22 cellular contexts compared by ENCODE assay signal in genomic region chr17:32302860-32303649, GRCh38. TPM values are rescaled to one million over a fixed set of nuclear protein-coding genes. Genes with fewer than 3 reads are reported as not detected.
DNase-seq lines count a peak whose midpoint lies in the region; ATAC-seq, FAIRE-seq and TF ChIP-seq lines count a peak whose summit lies in the region.
"Had no signal": no experiment of that assay in that cellular context is flagged by ENCODE, and none has a peak within 500 bp of the region (broad histone marks: within the 10 kb centered on the region; RNA-seq: fewer than 3 reads in every experiment).

No MANE protein-coding gene starts in this region.

- no peak overlapping the region for H3K27ac ChIP-seq in K562 (ENCODE audit: extremely low read depth, low read depth, low read length)
- H3K27ac ChIP-seq: BLaER1 treated with 17β-estradiol and CSF1 and Interleukin-3, amounts not matched to agents 10 nM and 100 nM; tibial nerve had no signal

- peaks cover under 1 to 5% of the 10 kb centered on the region in 2 experiments; a peak in 2 of 5 replicates for H3K27me3 ChIP-seq in K562 (ENCODE audit: control insufficient read depth in 2 of 2, insufficient read depth in 2 of 2, low read length in 2 of 2)
- H3K27me3 ChIP-seq: BLaER1 treated with 17β-estradiol and CSF1 and Interleukin-3, amounts not matched to agents 10 nM and 100 nM; tibial nerve had no signal

- FAIRE-seq in K562 (lab: Jason Lieb, UNC), result no peak
- FAIRE-seq: bronchial epithelial cell, islet of Langerhans had no signal

- CTCF ChIA-PET in K562 (lab: Yijun Ruan, JAX; ENCODE audit: low intra/inter-chr PET ratio), result no interaction called here

- 64% methylated on average over 10 of the region's 10 CpGs for WGBS in K562 (ENCODE audit: insufficient coverage, low coverage, missing lambda C conversion rate)

- no peak for TF ChIP-seq RAD21 in K562 (CRISPR knock-in tag; conservative IDR thresholded peaks at IDR 0.05 in 1 of 2, IDR thresholded peaks at IDR 0.05 in 1 of 2)

- in situ Hi-C loops in K562 (cut with MboI), result no loop called here

- 0 out of 2 replicates have a peak, but pooled peaks cover 4% of the 10 kb centered on the region for H4K20me1 ChIP-seq in K562 (replicated peaks; ENCODE audit: control insufficient read depth, insufficient read depth, low read length)
- H4K20me1 ChIP-seq: BLaER1 treated with 17β-estradiol and CSF1 and Interleukin-3, amounts not matched to agents 10 nM and 100 nM had no signal

- ATAC-seq in K562, result no peak
- ATAC-seq: naive thymus-derived CD8-positive, alpha-beta T cell had no signal

- no peak overlapping the region for H3K4me3 ChIP-seq in K562
- H3K4me3 ChIP-seq: BLaER1 treated with 17β-estradiol and CSF1 and Interleukin-3, amounts not matched to agents 10 nM and 100 nM; tibial nerve had no signal

- DNase-seq in NCI-H345 (lab: John Stamatoyannopoulos, UW), result peak; percentile 15
- no peak for DNase-seq in NCI-H345 treated with DMSO at 0.1 percent for 48 hours (lab: John Stamatoyannopoulos, UW; ENCODE audit: unreplicated experiment)
- DNase-seq in K562 (ENCODE audit: extremely low read depth in 1 of 4, low spot score in 3 of 4), result no peak
- DNase-seq in left kidney (ENCODE audit: low read depth, low spot score), result peak; percentile 43
- peak; percentile 50 for DNase-seq in retina
- no peak for DNase-seq in stimulated activated naive CD4-positive, alpha-beta T cell treated with Interleukin-2 at 50 U/mL for 16 hours (lab: John Stamatoyannopoulos, UW)
- no peak for DNase-seq in SW 1271 (lab: John Stamatoyannopoulos, UW)
- DNase-seq in NCI-H2171 (lab: John Stamatoyannopoulos, UW), result no peak
- DNase-seq: activated B cell treated with CpG ODN at 0.5 μM for 24 hours; activated naive CD8-positive, alpha-beta T cell treated with anti-CD3 and anti-CD28 coated beads, Interleukin-2, amount 10 ng/mL, durations not matched to agents 7 days and 5 days; DMS153; effector CD8-positive, alpha-beta T cell; mammary epithelial cell; naive thymus-derived CD8-positive, alpha-beta T cell; NCI-H187; SHP77 treated with DMSO at 0.1 percent for 48 hours had no signal

- H3K9me3 ChIP-seq in K562 (replicated peaks; ENCODE audit: control insufficient read depth, insufficient read depth, low read depth, low read length), result no peaks in the 10 kb centered on the region
- H3K9me3 ChIP-seq: BLaER1 treated with 17β-estradiol and CSF1 and Interleukin-3, amounts not matched to agents 10 nM and 100 nM; tibial nerve had no signal

- TF ChIP-seq EP300 in K562 (IDR thresholded peaks at IDR 0.05; ENCODE audit: low read length), result no peak

- H3K9me1 ChIP-seq in K562 (ENCODE audit: control insufficient read depth, insufficient read depth, low read length), result no peaks in the 10 kb centered on the region

- H3K4me1 ChIP-seq in K562 (replicated peaks in 1 of 2; ENCODE audit: control insufficient read depth in 2 of 2, insufficient read depth in 2 of 2, low read length in 2 of 2), result peaks cover 12% of the 10 kb centered on the region in 2 experiments; a peak in 4 of 5 replicates
- H3K4me1 ChIP-seq: tibial nerve had no signal

- no peaks in the 10 kb centered on the region for H3K36me3 ChIP-seq in K562 (ENCODE audit: control insufficient read depth, insufficient read depth, low read length)
- H3K36me3 ChIP-seq: BLaER1 treated with 17β-estradiol and CSF1 and Interleukin-3, amounts not matched to agents 10 nM and 100 nM; tibial nerve had no signal

- intact Hi-C loops in K562 (cut with micrococcal nuclease), result no loop called here

- POLR2A ChIA-PET in K562 (lab: Yijun Ruan, JAX), result interaction anchor here (1.0 kb wide), 2 partner anchors 10 to 15 kb away, joined by 3 read pairs; no protein-coding TSS in a partner anchor

- no peaks in the 10 kb centered on the region for H3K79me2 ChIP-seq in K562 (ENCODE audit: control insufficient read depth, insufficient read depth, low read length)

- H2AFZ ChIP-seq in K562 (ENCODE audit: low read depth, low read length), result no peak overlapping the region

- no peak for TF ChIP-seq CTCF in K562 (IDR thresholded peaks at IDR 0.05 in 2 of 3, conservative IDR thresholded peaks at IDR 0.05 in 1 of 3; ENCODE audit: insufficient read depth in 2 of 3, low read depth in 1 of 3, low read length in 3 of 3)

- H3K9ac ChIP-seq in K562 (ENCODE audit: insufficient read depth in 1 of 2, low read depth in 2 of 2, low read length in 2 of 2), result peak overlapping the region in 1 of 2 experiments; percentile 67; a peak in 1 of 4 replicates
- H3K9ac ChIP-seq: BLaER1 treated with 17β-estradiol and CSF1 and Interleukin-3, amounts not matched to agents 10 nM and 100 nM had no signal

- no peak for TF ChIP-seq POLR2A in K562 (conservative IDR thresholded peaks at IDR 0.05)

- no peak overlapping the region for H3K4me2 ChIP-seq in K562 (ENCODE audit: insufficient read depth, low read length)

- BruUV-seq in K562 (replicated peaks; lab: Mats Ljungman, UMichigan), result no TSS peak

RNA-seq across cellular contexts. Expression of gene RHBDL3, which starts 37.4 kb away (rescaled TPM):
- 0.26 and 0.76 TPM in 2 replicates for total RNA-seq in K562 (2011; cell fraction: chromatin; rRNA removed; ENCODE audit: low replicate concordance)
- 0.33 and 0.53 TPM in 2 replicates for total RNA-seq in K562 (2011; cell fraction: nucleolus; rRNA removed)
- 0.37 and 0.69 TPM in 2 replicates for total RNA-seq in K562 (2011; cell fraction: nucleoplasm; rRNA removed)
- total RNA-seq in K562 (2014; rRNA removed) (0.08 and 0.09 TPM in 2 replicates), K562 (2014; rRNA removed; fragmentation: Illumina TruSeq; extraction: Trizol) (0.03 and 0.07 TPM in 2 replicates), K562 (2015; rRNA removed; fragmentation: Illumina TruSeq; extraction: Trizol) (0.08 TPM in 1 of 2 replicates, not detected in the other), K562 (2021) (0.13 and 0.31 TPM in 2 replicates)
- polyA plus RNA-seq in K562 (2011; rRNA removed) (0.07 and 0.22 TPM in 2 replicates), K562 (2014; fragmentation: Illumina TruSeq; extraction: Trizol) (0.03 and 0.06 TPM in 2 replicates), K562 (2014; fragmentation: Nextera tagmentation; extraction: Ambion mirVana) (not detected), K562 (2014; rRNA removed) (0.01 TPM in 1 of 2 replicates, not detected in the other)
- 0.10 and 0.54 TPM in 2 replicates for polyA plus RNA-seq in K562 (2011; cell fraction: cytosol; rRNA removed)
- 0.06 and 0.46 TPM in 2 replicates for polyA plus RNA-seq in K562 (2011; cell fraction: nucleus; rRNA removed)
- polyA plus RNA-seq in K562 (2012), result 0.03 and 0.05 TPM in 2 replicates
- 0.06 and 0.32 TPM in 2 replicates for polyA minus RNA-seq in K562 (2011; rRNA and poly(A)+ RNA removed)
- polyA minus RNA-seq in K562 (2011; cell fraction: cytosol; rRNA and poly(A)+ RNA removed), result not detected in 2 replicates
- not detected in 2 replicates for polyA minus RNA-seq in K562 (2011; cell fraction: nucleus; rRNA and poly(A)+ RNA removed)
- total RNA-seq: bronchial epithelial cell; mammary epithelial cell; MCF 10A; naive thymus-derived CD8-positive, alpha-beta T cell; renal cortical epithelial cell had no signal
- polyA plus RNA-seq: naive thymus-derived CD8-positive, alpha-beta T cell had no signal

RNA-seq across cellular contexts. Expression of gene C17orf75, which starts 38.9 kb away (rescaled TPM):
- total RNA-seq in K562 (2011; cell fraction: chromatin; rRNA removed; ENCODE audit: low replicate concordance), result 21.1 and 30.2 TPM in 2 replicates
- 10.5 and 11.2 TPM in 2 replicates for total RNA-seq in K562 (2011; cell fraction: nucleolus; rRNA removed)
- total RNA-seq in K562 (2011; cell fraction: nucleoplasm; rRNA removed), result 21.6 and 26.5 TPM in 2 replicates
- total RNA-seq in K562 (2014; rRNA removed) (17.4 and 24.8 TPM in 2 replicates), K562 (2014; rRNA removed; fragmentation: Illumina TruSeq; extraction: Trizol) (21.2 and 22.4 TPM in 2 replicates), K562 (2015; rRNA removed; fragmentation: Illumina TruSeq; extraction: Trizol) (15.0 and 16.1 TPM in 2 replicates), K562 (2021) (17.3 and 18.5 TPM in 2 replicates)
- polyA plus RNA-seq in K562 (2011; rRNA removed) (14.1 and 26.1 TPM in 2 replicates), K562 (2014; fragmentation: Illumina TruSeq; extraction: Trizol) (15.1 and 15.5 TPM in 2 replicates), K562 (2014; fragmentation: Nextera tagmentation; extraction: Ambion mirVana) (10 to 100 TPM; 49.6 to 55.7 TPM), K562 (2014; rRNA removed) (17.0 and 20.4 TPM in 2 replicates)
- 5.5 and 8.6 TPM in 2 replicates for polyA plus RNA-seq in K562 (2011; cell fraction: cytosol; rRNA removed)
- polyA plus RNA-seq in K562 (2011; cell fraction: nucleus; rRNA removed), result 11.0 and 15.2 TPM in 2 replicates
- polyA plus RNA-seq in K562 (2012), result 18.6 and 24.7 TPM in 2 replicates
- polyA minus RNA-seq in K562 (2011; rRNA and poly(A)+ RNA removed), result 9.7 and 16.0 TPM in 2 replicates
- 4.6 and 7.2 TPM in 2 replicates for polyA minus RNA-seq in K562 (2011; cell fraction: cytosol; rRNA and poly(A)+ RNA removed)
- polyA minus RNA-seq in K562 (2011; cell fraction: nucleus; rRNA and poly(A)+ RNA removed), result 4.6 and 5.6 TPM in 2 replicates

RNA-seq across cellular contexts. Expression of gene ZNF207, which starts 46.9 kb away (rescaled TPM):
- 624 and 1,466 TPM in 2 replicates for total RNA-seq in K562 (2011; cell fraction: chromatin; rRNA removed; ENCODE audit: low replicate concordance)
- total RNA-seq in K562 (2011; cell fraction: nucleolus; rRNA removed), result 225 and 284 TPM in 2 replicates
- 466 and 588 TPM in 2 replicates for total RNA-seq in K562 (2011; cell fraction: nucleoplasm; rRNA removed)
- 123 and 153 TPM in 2 replicates for total RNA-seq in K562 (2014; rRNA removed)
- total RNA-seq in K562 (2014; rRNA removed; fragmentation: Illumina TruSeq; extraction: Trizol), result 268 and 297 TPM in 2 replicates
- total RNA-seq in K562 (2015; rRNA removed; fragmentation: Illumina TruSeq; extraction: Trizol), result 245 and 255 TPM in 2 replicates
- total RNA-seq in K562 (2021), result 216 and 222 TPM in 2 replicates
- 267 and 333 TPM in 2 replicates for polyA plus RNA-seq in K562 (2011; rRNA removed)
- polyA plus RNA-seq in K562 (2011; cell fraction: cytosol; rRNA removed), result 266 and 328 TPM in 2 replicates
- 346 and 475 TPM in 2 replicates for polyA plus RNA-seq in K562 (2011; cell fraction: nucleus; rRNA removed)
- 196 and 246 TPM in 2 replicates for polyA plus RNA-seq in K562 (2012)
- 317 and 370 TPM in 2 replicates for polyA plus RNA-seq in K562 (2014; fragmentation: Illumina TruSeq; extraction: Trizol)
- polyA plus RNA-seq in K562 (2014; fragmentation: Nextera tagmentation; extraction: Ambion mirVana), result 100 to 1,000 TPM; 191 to 245 TPM
- polyA plus RNA-seq in K562 (2014; rRNA removed), result 216 and 250 TPM in 2 replicates
- polyA minus RNA-seq in K562 (2011; rRNA and poly(A)+ RNA removed), result 343 and 416 TPM in 2 replicates
- 103 and 151 TPM in 2 replicates for polyA minus RNA-seq in K562 (2011; cell fraction: cytosol; rRNA and poly(A)+ RNA removed)
- 188 and 265 TPM in 2 replicates for polyA minus RNA-seq in K562 (2011; cell fraction: nucleus; rRNA and poly(A)+ RNA removed)

Comparison
In these comparisons a context has a peak if more than half of its experiments do, and no peak if none do; other contexts are left out.
1. DNase-seq: peak in NCI-H345 (single experiment), left kidney (single experiment) and retina (single experiment); none in NCI-H345 treated with DMSO at 0.1 percent for 48 hours (single experiment), K562 (0 of 4), stimulated activated naive CD4-positive, alpha-beta T cell treated with Interleukin-2 at 50 U/mL for 16 hours (single experiment), SW 1271 (0 of 2) and NCI-H2171 (single experiment).